ENCODE assay signal across 8 cellular contexts in the genomic region with DNA sequence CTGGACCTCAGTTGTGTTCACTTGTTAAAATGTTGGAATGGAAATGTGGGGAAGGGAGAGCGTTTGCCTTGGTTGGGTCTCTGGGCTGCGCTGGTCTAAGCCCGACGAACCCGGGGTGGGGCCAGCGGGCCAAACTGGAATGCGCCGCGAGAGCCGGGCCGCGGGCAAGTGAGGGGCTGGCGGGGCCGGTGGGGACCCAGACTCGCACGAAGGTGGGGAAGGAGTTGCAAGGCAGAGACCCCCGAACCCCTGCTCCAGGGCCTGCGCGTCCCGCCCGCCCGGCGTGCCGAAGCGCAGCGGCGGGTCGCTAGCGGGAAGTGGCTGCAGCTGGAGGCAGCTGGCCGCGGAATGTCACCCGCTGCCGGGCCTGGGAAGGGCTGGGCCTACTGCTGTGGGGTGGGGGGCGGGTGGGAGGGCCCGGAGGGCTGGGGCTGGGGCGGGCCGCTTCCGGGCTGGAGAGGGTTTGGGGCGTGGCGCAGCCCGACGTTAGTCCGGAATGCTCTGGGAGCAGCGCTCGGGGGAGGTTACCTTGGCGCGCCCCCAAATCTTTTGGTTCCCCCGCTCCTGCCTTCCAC.
DNase-seq lines count a peak whose midpoint lies in the region; ATAC-seq and TF ChIP-seq lines count a peak whose summit lies in the region.

No MANE protein-coding gene starts in this region.

- peak overlapping the region; percentile 71 for H2AFZ ChIP-seq in GM23248

- H3K27me3 ChIP-seq in GM23248 (replicated peaks; ENCODE audit: insufficient read depth) (no peaks in the 10 kb centered on the region), breast epithelium (no peaks in the 10 kb centered on the region), sigmoid colon (no peaks in the 10 kb centered on the region)

- H3K36me3 ChIP-seq in GM23248 (ENCODE audit: low read depth), result no peaks in the 10 kb centered on the region
- no peaks in the 10 kb centered on the region for H3K36me3 ChIP-seq in breast epithelium
- no peaks in the 10 kb centered on the region for H3K36me3 ChIP-seq in sigmoid colon

- 0 out of 2 replicates have a peak, but pooled peaks cover 7% of the 10 kb centered on the region for H3K79me2 ChIP-seq in GM23248 (ENCODE audit: insufficient read depth)

- H3K9me2 ChIP-seq in GM23248 (ENCODE audit: insufficient read depth), result no peaks in the 10 kb centered on the region

- in situ Hi-C loops in GM23248 (cut with MboI), result no loop called here

- TF ChIP-seq POLR2A in breast epithelium (IDR thresholded peaks at IDR 0.05) (no peak), sigmoid colon (IDR thresholded peaks at IDR 0.05) (peak in 1 of 2 donors; percentile 22)

- no peak for TF ChIP-seq EP300 in sigmoid colon (IDR thresholded peaks at IDR 0.05)

- H3K4me2 ChIP-seq in GM23248 (ENCODE audit: unreplicated experiment), result peak overlapping the region; percentile 74

- H3K9ac ChIP-seq in GM23248, result peak overlapping the region; percentile 67

- intact Hi-C loops in breast epithelium (cut with DNase I; ENCODE audit: low total_unique reads) (no loop called here), sigmoid colon (cut with DNase I) (no loop called here)

- H3K4me3 ChIP-seq in GM23248, result peak overlapping the region; percentile 66
- H3K4me3 ChIP-seq in breast epithelium, result peak overlapping the region; percentile 46 to 66 (median 52)
- H3K4me3 ChIP-seq in sigmoid colon, result peak overlapping the region; percentile 34 to 52 (median 50)

- peak; percentile 61 for DNase-seq in GM23248
- DNase-seq in breast epithelium (ENCODE audit: low spot score in 2 of 2), result peak; percentile 55 to 75
- peak; percentile 96 for DNase-seq in iPS-NIHi11 (ENCODE audit: low spot score)
- DNase-seq in sigmoid colon, result peak; percentile 91
- DNase-seq in GDM1 (lab: John Stamatoyannopoulos, UW), result no peak

- peaks cover 11% of the 10 kb centered on the region; the same call in 1 of the 2 replicates for H3F3A ChIP-seq in GM23248 (ENCODE audit: insufficient read depth)

- TF ChIP-seq CTCF in breast epithelium (IDR thresholded peaks at IDR 0.05), result no peak
- no peak for TF ChIP-seq CTCF in sigmoid colon (IDR thresholded peaks at IDR 0.05)

- H3K4me1 ChIP-seq in GM23248 (ENCODE audit: insufficient read depth) (peaks cover 31% of the 10 kb centered on the region), breast epithelium (peaks cover 12 to 32% of the 10 kb centered on the region in 2 donors), sigmoid colon (peaks cover 0 to 88% (median 83%) of the 10 kb centered on the region in 4 donors)

- H4K20me1 ChIP-seq in GM23248 (ENCODE audit: insufficient read depth), result no peaks in the 10 kb centered on the region

- H3K27ac ChIP-seq in GM23248, result no peak overlapping the region; the same call in 1 of the 2 replicates
- peak overlapping the region; percentile 88 to 92 for H3K27ac ChIP-seq in breast epithelium
- H3K27ac ChIP-seq in sigmoid colon, result peak overlapping the region; percentile 88 to 94 (median 90)

- no peak for ATAC-seq in GM21825 (IDR thresholded peaks at IDR 0.05; ENCODE audit: unreplicated experiment)
- no peak for ATAC-seq in SK-N-SH treated with all-trans-retinoic acid at 6 μM for 48 hours
- no peak for ATAC-seq in HG03095 (IDR thresholded peaks at IDR 0.05; ENCODE audit: unreplicated experiment)

- no peaks in the 10 kb centered on the region for H3K9me3 ChIP-seq in GM23248 (ENCODE audit: low read depth)
- H3K9me3 ChIP-seq in breast epithelium, result no peaks in the 10 kb centered on the region
- no peaks in the 10 kb centered on the region for H3K9me3 ChIP-seq in sigmoid colon

- WGBS in GM23248 (ENCODE audit: low coverage in 1 of 2, low lambda C conversion rate in 2 of 2, missing lambda C conversion rate in 2 of 2), 2 experiments, result 4 to 5% methylated on average over 9 to 25 of the region's 48 CpGs
- WGBS in sigmoid colon, 2 donors, result 3% methylated on average over 48 of the region's 48 CpGs

TF ChIP-seq in SK-N-SH treated with all-trans-retinoic acid at 6 μM for 48 hours, 23 proteins besides CTCF, POLR2A, EP300 and RAD21:
- TF ChIP-seq ZFP30 (CRISPR knock-in tag; IDR thresholded peaks at IDR 0.05) (no peak), GLIS3 (CRISPR knock-in tag; IDR thresholded peaks at IDR 0.05) (no peak)
